9 cellular contexts compared by ENCODE assay signal in genomic region chr1:15696956-15697521, GRCh38. TPM values are rescaled to one million over a fixed set of nuclear protein-coding genes. Genes with fewer than 3 reads are reported as not detected.
DNase-seq lines count a peak whose midpoint lies in the region; ATAC-seq and TF ChIP-seq lines count a peak whose summit lies in the region.
"Had no signal": no experiment of that assay in that cellular context is flagged by ENCODE, and none has a peak within 500 bp of the region (broad histone marks: within the 10 kb centered on the region; RNA-seq: fewer than 3 reads in every experiment).

No MANE protein-coding gene starts in this region.

- ATAC-seq in GM18499 (IDR thresholded peaks at IDR 0.05; ENCODE audit: insufficient read depth, unreplicated experiment) (peak; percentile 80), GM21825 (IDR thresholded peaks at IDR 0.05; ENCODE audit: unreplicated experiment) (peak; percentile 92)
- ATAC-seq in naive thymus-derived CD8-positive, alpha-beta T cell: peak; percentile 89 to 92

- H3K27me3 ChIP-seq in mesendoderm (ENCODE audit: insufficient read depth, low read length, poor library complexity): no peaks in the 10 kb centered on the region

- no peak overlapping the region for H3K4ac ChIP-seq in mesendoderm (ENCODE audit: low read depth, low read length)

- H3K27ac ChIP-seq in mesendoderm (ENCODE audit: low read depth, low read length): no peak overlapping the region

- peaks cover 0 to 2% (median 0%) of the 10 kb centered on the region in 3 donors for H3K36me3 Mint-ChIP-seq in naive thymus-derived CD8-positive, alpha-beta T cell

- POLR2A ChIA-PET in naive thymus-derived CD8-positive, alpha-beta T cell (lab: Charles Lee): interaction anchor here (1.0 to 2.2 kb wide), 9 partner anchors 9 to 110 kb away, joined by 3 to 20 read pairs (median 4); partner anchors contain the start of genes DDI2 and PLEKHM2

- no peak overlapping the region for H3K4me2 ChIP-seq in mesendoderm (ENCODE audit: low read length)

- H3K79me2 ChIP-seq in mesendoderm (ENCODE audit: control insufficient read depth, insufficient read depth, low read length): peaks cover 10% of the 10 kb centered on the region

- H2BK120ac ChIP-seq in mesendoderm (ENCODE audit: low read depth, low read length): no peak overlapping the region

- TF ChIP-seq POLR2A in NB4 (IDR thresholded peaks at IDR 0.05; ENCODE audit: extremely low read depth, insufficient read length): no peak

- H3K36me3 ChIP-seq in mesendoderm (ENCODE audit: control insufficient read depth, insufficient read depth, low read length): no peaks in the 10 kb centered on the region

- peak overlapping the region; percentile 51 for H3K4me3 ChIP-seq in NB4 (ENCODE audit: low read depth, low read length)
- no peak overlapping the region for H3K4me3 ChIP-seq in mesendoderm (ENCODE audit: low read length)

- H4K5ac ChIP-seq in mesendoderm (ENCODE audit: low read length): no peak overlapping the region

- TF ChIP-seq CTCF in NB4 (IDR thresholded peaks at IDR 0.05; ENCODE audit: low read depth, low read length): no peak

- no peaks in the 10 kb centered on the region for H3K27me3 Mint-ChIP-seq in naive thymus-derived CD8-positive, alpha-beta T cell

- peak overlapping the region; percentile 80 to 97 (median 88) for H3K4me3 Mint-ChIP-seq in naive thymus-derived CD8-positive, alpha-beta T cell

- DNase-seq in NB4 (ENCODE audit: low read depth) (peak; percentile 91), mesendoderm (no peak), AG20443 (ENCODE audit: low spot score) (no peak), NCI-H524 treated with DMSO at 0.1 percent for 48 hours (lab: John Stamatoyannopoulos, UW) (no peak)
- peak; percentile 14 for DNase-seq in activated naive CD8-positive, alpha-beta T cell treated with anti-CD3 and anti-CD28 coated beads, Interleukin-2, amount 50 U/mL, for 16 hours (ENCODE audit: low read depth, low spot score)
- DNase-seq in naive thymus-derived CD8-positive, alpha-beta T cell: peak in 8 of 10 donors; percentile 20 to 68 (median 40)

- H3K4me1 ChIP-seq in mesendoderm (ENCODE audit: control insufficient read depth, low read depth, low read length): no peaks in the 10 kb centered on the region

- H3K18ac ChIP-seq in mesendoderm (ENCODE audit: low read length): no peak overlapping the region

- no CpG with 5 or more reads among the region's 10 CpGs for WGBS in mesendoderm (ENCODE audit: extremely low coverage, insufficient coverage, low lambda C conversion rate)

- H3K4me1 Mint-ChIP-seq in naive thymus-derived CD8-positive, alpha-beta T cell: peaks cover 20 to 66% (median 39%) of the 10 kb centered on the region in 4 donors

- H2BK15ac ChIP-seq in mesendoderm (replicated peaks; ENCODE audit: low read depth): no peak overlapping the region

- H2BK5ac ChIP-seq in mesendoderm (ENCODE audit: low read length): no peak overlapping the region

- H4K8ac ChIP-seq in mesendoderm (ENCODE audit: low read depth, low read length): no peak overlapping the region

- no peaks in the 10 kb centered on the region for H3K9me3 Mint-ChIP-seq in naive thymus-derived CD8-positive, alpha-beta T cell

- H3K23ac ChIP-seq in mesendoderm (ENCODE audit: low read length): no peak overlapping the region

- peak overlapping the region; percentile 85 to 99 (median 97) for H3K27ac Mint-ChIP-seq in naive thymus-derived CD8-positive, alpha-beta T cell

- no peak overlapping the region for H3K56ac ChIP-seq in mesendoderm (ENCODE audit: low read length)

- H3K9ac ChIP-seq in mesendoderm (ENCODE audit: low read length): no peak overlapping the region

- H3K79me1 ChIP-seq in mesendoderm (ENCODE audit: low read length): peaks cover 24% of the 10 kb centered on the region

- no peak overlapping the region for H2AK5ac ChIP-seq in mesendoderm (ENCODE audit: low read length)

RNA-seq across cellular contexts. Expression of gene PLEKHM2, which starts 12.9 kb away (rescaled TPM):
- total RNA-seq in naive thymus-derived CD8-positive, alpha-beta T cell: 10 to 100 TPM; 60.3 to 66.7 TPM
- polyA plus RNA-seq in naive thymus-derived CD8-positive, alpha-beta T cell: 10 to 100 TPM in 1 of 3 donors, 1 to 10 TPM in 2; 5.4 to 13.8 (median 5.4) TPM
- polyA plus RNA-seq in mesendoderm (2013, experiment 1 of 2): 39.7 TPM
- 38.3 TPM for polyA plus RNA-seq in mesendoderm (2013, experiment 2 of 2)

RNA-seq across cellular contexts. Expression of gene SLC25A34, which starts 39.0 kb away (rescaled TPM):
- total RNA-seq in naive thymus-derived CD8-positive, alpha-beta T cell: 1 to 10 TPM; 2.6 to 3.5 TPM
- polyA plus RNA-seq in naive thymus-derived CD8-positive, alpha-beta T cell: under 1 TPM; 0.09 to 0.30 (median 0.13) TPM
- polyA plus RNA-seq in mesendoderm (2013, experiment 1 of 2): 0.76 TPM
- polyA plus RNA-seq in mesendoderm (2013, experiment 2 of 2): 0.31 TPM

RNA-seq across cellular contexts. Expression of gene TMEM82, which starts 45.3 kb away (rescaled TPM):
- total RNA-seq in naive thymus-derived CD8-positive, alpha-beta T cell: not detected
- not detected for polyA plus RNA-seq in naive thymus-derived CD8-positive, alpha-beta T cell
- polyA plus RNA-seq in mesendoderm (2013, experiment 1 of 2): 0.20 TPM
- polyA plus RNA-seq in mesendoderm (2013, experiment 2 of 2): 0.14 TPM
- total RNA-seq: fibroblast of lung had no signal
- polyA plus RNA-seq: fibroblast of lung had no signal

Comparison
In these comparisons a context has a peak if more than half of its experiments do, and no peak if none do; other contexts are left out.
1. DNase-seq: peak in NB4 (single experiment), activated naive CD8-positive, alpha-beta T cell treated with anti-CD3 and anti-CD28 coated beads, Interleukin-2, amount 50 U/mL, for 16 hours (single experiment) and naive thymus-derived CD8-positive, alpha-beta T cell (8 of 10); none in mesendoderm (single experiment), AG20443 (single experiment) and NCI-H524 treated with DMSO at 0.1 percent for 48 hours (single experiment).
2. Peak in every context shown above with its lines, with median percentiles within 50 percentile points of each other: ATAC-seq.